ENCODE assay signal across 22 cellular contexts in the genomic region with DNA sequence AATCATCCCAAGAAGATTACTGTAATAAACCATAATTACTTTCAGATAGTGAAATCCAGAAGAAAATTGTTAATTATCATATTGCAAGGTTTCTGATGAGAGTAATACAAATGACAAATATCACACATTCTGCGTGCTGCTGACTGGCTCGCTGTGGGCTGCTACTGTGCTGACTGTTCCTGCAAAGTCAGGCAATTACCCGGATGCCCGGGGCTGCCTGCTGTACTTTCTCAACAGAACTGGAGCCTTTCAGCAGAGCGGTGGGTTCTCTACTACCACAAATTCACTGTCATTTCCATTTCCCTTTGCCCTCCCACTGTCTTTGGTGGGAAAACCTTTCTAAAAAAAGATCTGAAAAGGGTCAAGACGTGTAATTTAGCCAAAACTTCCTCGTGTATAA.
"Had no signal": no experiment of that assay in that cellular context is flagged by ENCODE, and none has a peak within 500 bp of the region (broad histone marks: within the 10 kb centered on the region; RNA-seq: fewer than 3 reads in every experiment).

No MANE protein-coding gene starts in this region.

- H3K4me3 ChIP-seq: ascending aorta, body of pancreas had no signal

- H3K27ac Mint-ChIP-seq: activated CD4-positive, alpha-beta T cell treated with anti-CD3 and anti-CD28 coated beads, Interleukin-2, amount 10 ng/mL, durations not matched to agents 7 days and 5 days; activated CD8-positive, alpha-beta memory T cell treated with anti-CD3 and anti-CD28 coated beads, Interleukin-2, amount 10 ng/mL, durations not matched to agents 7 days and 5 days; activated naive CD4-positive, alpha-beta T cell treated with anti-CD3 and anti-CD28 coated beads for 36 hours; activated naive CD8-positive, alpha-beta T cell treated with anti-CD3 and anti-CD28 coated beads for 36 hours had no signal

- DNase-seq: activated CD4-positive, alpha-beta T cell treated with anti-CD3 and anti-CD28 coated beads, Interleukin-2, amount 10 ng/mL, durations not matched to agents 7 days and 5 days; activated CD4-positive, CD25-positive, alpha-beta regulatory T cell; activated CD8-positive, alpha-beta memory T cell treated with anti-CD3 and anti-CD28 coated beads, Interleukin-2, amount 10 ng/mL, durations not matched to agents 7 days and 5 days; activated gamma-delta T cell; activated naive CD4-positive, alpha-beta T cell treated with anti-CD3 and anti-CD28 coated beads for 36 hours; activated naive CD8-positive, alpha-beta T cell treated with anti-CD3 and anti-CD28 coated beads for 36 hours; body of pancreas; central memory CD4-positive, alpha-beta T cell; Kasumi-1; NCI-H1105 treated with DMSO at 0.1 percent for 48 hours; NCI-H1436 treated with DMSO at 0.1 percent for 48 hours; NCI-H1930; NCI-H2171; NCI-H2227 treated with DMSO at 0.1 percent for 48 hours; NCI-H446 treated with DMSO at 0.1 percent for 48 hours; NCI-H524 treated with DMSO at 0.1 percent for 48 hours; NCI-H82; SIG-M5; T-cell had no signal

- H3K27ac ChIP-seq: ascending aorta, body of pancreas, VCaP had no signal

- H3K27me3 Mint-ChIP-seq: activated CD4-positive, alpha-beta T cell treated with anti-CD3 and anti-CD28 coated beads, Interleukin-2, amount 10 ng/mL, durations not matched to agents 7 days and 5 days; activated CD8-positive, alpha-beta memory T cell treated with anti-CD3 and anti-CD28 coated beads, Interleukin-2, amount 10 ng/mL, durations not matched to agents 7 days and 5 days; activated naive CD8-positive, alpha-beta T cell treated with anti-CD3 and anti-CD28 coated beads for 36 hours; activated T-helper 17 cell treated with anti-CD3 and anti-CD28 coated beads, Interleukin-2, amount 50 U/mL, for 72 hours; T-cell had no signal

- H3K27me3 ChIP-seq: ascending aorta, body of pancreas had no signal

- H3K9me3 ChIP-seq: ascending aorta, body of pancreas had no signal

- ATAC-seq: activated CD8-positive, alpha-beta memory T cell treated with anti-CD3 and anti-CD28 coated beads, Interleukin-2, amount 10 ng/mL, durations not matched to agents 7 days and 5 days; activated T-helper 17 cell treated with anti-CD3 and anti-CD28 coated beads, Interleukin-2, amount 50 U/mL, for 72 hours; body of pancreas; T-cell had no signal

- H3K4me1 ChIP-seq: body of pancreas had no signal

- H3K4me3 Mint-ChIP-seq: activated CD4-positive, alpha-beta T cell treated with anti-CD3 and anti-CD28 coated beads, Interleukin-2, amount 10 ng/mL, durations not matched to agents 7 days and 5 days; activated CD8-positive, alpha-beta memory T cell treated with anti-CD3 and anti-CD28 coated beads, Interleukin-2, amount 10 ng/mL, durations not matched to agents 7 days and 5 days; activated naive CD4-positive, alpha-beta T cell treated with anti-CD3 and anti-CD28 coated beads for 36 hours; activated naive CD8-positive, alpha-beta T cell treated with anti-CD3 and anti-CD28 coated beads for 36 hours; activated T-helper 17 cell treated with anti-CD3 and anti-CD28 coated beads, Interleukin-2, amount 50 U/mL, for 72 hours; T-cell had no signal

- H3K9me3 Mint-ChIP-seq: activated CD4-positive, alpha-beta T cell treated with anti-CD3 and anti-CD28 coated beads, Interleukin-2, amount 10 ng/mL, durations not matched to agents 7 days and 5 days; activated naive CD4-positive, alpha-beta T cell treated with anti-CD3 and anti-CD28 coated beads for 36 hours; activated naive CD8-positive, alpha-beta T cell treated with anti-CD3 and anti-CD28 coated beads for 36 hours; activated T-helper 17 cell treated with anti-CD3 and anti-CD28 coated beads, Interleukin-2, amount 50 U/mL, for 72 hours; T-cell had no signal
